Comparison of ENCODE assay signal across 8 cellular contexts in genomic region chr13:27171830-27172494, GRCh38.
DNase-seq lines count a peak whose midpoint lies in the region; ATAC-seq and TF ChIP-seq lines count a peak whose summit lies in the region.

No MANE protein-coding gene starts in this region.

- ATAC-seq in GM18873 (IDR thresholded peaks at IDR 0.05; ENCODE audit: low FRiP score, unreplicated experiment) (peak; percentile 46), HG03108 (IDR thresholded peaks at IDR 0.05; ENCODE audit: unreplicated experiment) (peak; percentile 71)

- no peak; the same call in 1 of the 2 replicates for TF ChIP-seq CTCF in AG09319 (IDR thresholded peaks at IDR 0.05; ENCODE audit: low read depth, low read length)

- DNase-seq in AG09319 (ENCODE audit: extremely low read depth, low read depth): peak; percentile 89
- peak; percentile 49 to 92 for DNase-seq in NCI-H446 (lab: John Stamatoyannopoulos, UW)
- DNase-seq in activated CD4-positive, alpha-beta T cell treated with anti-CD3 and anti-CD28 coated beads for 1 hour: peak; percentile 90
- peak; percentile 20 to 39 for DNase-seq in cerebellar nuclear complex (lab: John Stamatoyannopoulos, UW)
- DNase-seq in kidney glomerular epithelial cell (lab: John Stamatoyannopoulos, UW): peak; percentile 82
- peak; percentile 77 to 83 for DNase-seq in stimulated activated CD4-positive, alpha-beta T cell treated with anti-CD3 and anti-CD28 coated beads, Interleukin-15, amount 100 ng/mL, for 48 hours (ENCODE audit: low read depth in 2 of 2)

Comparison
In these comparisons a context has a peak if more than half of its experiments do, and no peak if none do; other contexts are left out.
1. Peak in every context shown above with its lines: DNase-seq and ATAC-seq.
2. DNase-seq: peak in every context shown above with its lines; median percentile 90 in activated CD4-positive, alpha-beta T cell treated with anti-CD3 and anti-CD28 coated beads for 1 hour; 89 in AG09319; 82 in kidney glomerular epithelial cell; 80 in stimulated activated CD4-positive, alpha-beta T cell treated with anti-CD3 and anti-CD28 coated beads, Interleukin-15, amount 100 ng/mL, for 48 hours; 70 in NCI-H446; 30 in cerebellar nuclear complex.